Comparison of ENCODE assay signal across 15 cellular contexts in the genomic region with DNA sequence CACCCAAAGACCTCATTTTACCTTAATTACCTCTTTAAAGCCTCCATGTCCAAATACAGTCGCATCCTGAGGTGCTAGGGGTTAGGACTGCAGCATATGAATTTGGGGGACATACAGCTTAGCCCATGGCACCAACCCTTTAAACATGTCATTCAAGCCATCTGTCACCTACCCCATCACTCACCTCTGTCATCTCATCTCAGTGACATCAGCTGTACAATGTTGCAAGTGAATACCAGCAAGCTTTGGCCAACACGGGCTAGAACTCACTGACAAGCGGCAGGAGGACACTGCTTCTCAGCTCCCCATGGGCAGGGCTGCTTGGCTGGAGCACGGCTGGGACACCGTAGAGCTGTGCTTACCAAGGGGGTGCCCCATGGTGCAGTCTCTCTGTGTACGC.
DNase-seq lines count a peak whose midpoint lies in the region; ATAC-seq, FAIRE-seq and TF ChIP-seq lines count a peak whose summit lies in the region.
"Had no signal": no experiment of that assay in that cellular context is flagged by ENCODE, and none has a peak within 500 bp of the region (broad histone marks: within the 10 kb centered on the region; RNA-seq: fewer than 3 reads in every experiment).

No MANE protein-coding gene starts in this region.

- peak overlapping the region; percentile 30 for H2AK9ac ChIP-seq in IMR-90 (replicated peaks; ENCODE audit: low read depth, low read length, poor library complexity)

- no peak for TF ChIP-seq RAD21 in HepG2 (CRISPR knock-in tag; IDR thresholded peaks at IDR 0.05)
- no peak for TF ChIP-seq RAD21 in IMR-90 (IDR thresholded peaks at IDR 0.05; ENCODE audit: low read length)

- H3K4ac ChIP-seq in IMR-90 (ENCODE audit: low read depth, low read length), result 0 out of 2 replicates have a peak overlapping the region, but pooled peaks have one; percentile 62

- intact Hi-C loops in HepG2 (cut with micrococcal nuclease; ENCODE audit: unreplicated experiment), result no loop called here
- intact Hi-C loops in right lobe of liver (cut with DNase I), result no loop called here
- intact Hi-C loops in IMR-90 (cut with micrococcal nuclease), result no loop called here
- intact Hi-C loops in OCI-LY7 (cut with micrococcal nuclease; ENCODE audit: unreplicated experiment), result no loop called here

- H2AK5ac ChIP-seq in IMR-90 (ENCODE audit: low read depth, low read length), result peak overlapping the region; percentile 43; the same call in 1 of the 2 replicates

- TF ChIP-seq POLR2A in HepG2 (IDR thresholded peaks at IDR 0.05; ENCODE audit: insufficient read depth in 1 of 2, low read depth in 2 of 2, low read length in 2 of 2) (no peak), right lobe of liver (IDR thresholded peaks at IDR 0.05) (no peak), IMR-90 (IDR thresholded peaks at IDR 0.05; ENCODE audit: low read depth, low read length) (no peak)

- CTCF ChIA-PET in HepG2 (lab: Yijun Ruan, JAX; ENCODE audit: low intra/inter-chr PET ratio, low total read pairs), result no interaction called here
- CTCF ChIA-PET in IMR-90 (lab: Yijun Ruan, JAX), result interaction anchor here (0.8 kb wide), 1 partner anchor 21 kb away, joined by 3 read pairs; no protein-coding TSS in a partner anchor
- CTCF ChIA-PET in OCI-LY7 (lab: Charles Lee; ENCODE audit: unreplicated experiment), result no interaction called here

- H3K9ac ChIP-seq in HepG2 (ENCODE audit: insufficient read depth, low read depth, low read length), result no peak overlapping the region
- H3K9ac ChIP-seq in IMR-90 (ENCODE audit: low read depth, low read length), result no peak overlapping the region

- H3K4me1 ChIP-seq in HepG2 (ENCODE audit: insufficient read depth, low read length), result peaks cover 9% of the 10 kb centered on the region
- H3K4me1 ChIP-seq in right lobe of liver, result no peaks in the 10 kb centered on the region
- H3K4me1 ChIP-seq in IMR-90 (ENCODE audit: control insufficient read depth, insufficient read depth, low read length), result peaks cover 14% of the 10 kb centered on the region
- no peaks in the 10 kb centered on the region for H3K4me1 ChIP-seq in OCI-LY7 (ENCODE audit: insufficient read depth, low read length, poor library complexity, severe bottlenecking)

- TF ChIP-seq EP300 in HepG2 (IDR thresholded peaks at IDR 0.05; ENCODE audit: low read depth in 2 of 2, low read length in 2 of 2) (no peak), HepG2 (CRISPR knock-in tag; IDR thresholded peaks at IDR 0.05; ENCODE audit: borderline replicate concordance) (no peak)

- no peaks in the 10 kb centered on the region for H3K9me2 ChIP-seq in OCI-LY7 (ENCODE audit: insufficient read depth, low read length)

- no TSS peak for BruUV-seq in HepG2 (replicated peaks; lab: Mats Ljungman, UMichigan)
- no TSS peak for BruUV-seq in IMR-90 (replicated peaks; lab: Mats Ljungman, UMichigan)
- no TSS peak for BruUV-seq in OCI-LY7 (replicated peaks; lab: Mats Ljungman, UMichigan)

- H3K4me2 ChIP-seq in HepG2 (ENCODE audit: low read depth, low read length), result no peak overlapping the region
- no peak overlapping the region for H3K4me2 ChIP-seq in IMR-90 (ENCODE audit: low read depth, low read length)
- no peak overlapping the region for H3K4me2 ChIP-seq in OCI-LY7 (ENCODE audit: low read length)

- no peak overlapping the region for H4K91ac ChIP-seq in IMR-90 (ENCODE audit: insufficient read depth, low read depth, low read length)

- H2AFZ ChIP-seq in HepG2 (ENCODE audit: low read length) (no peak overlapping the region), IMR-90 (replicated peaks; ENCODE audit: low read length, poor library complexity) (no peak overlapping the region), OCI-LY7 (ENCODE audit: low read length) (no peak overlapping the region)

- in situ Hi-C loops in HepG2 (cut with HindIII; ENCODE audit: extremely low pct_ligation_motif_present, low pct_unique_long_range_greater_than_20kb) (no loop called here), IMR-90 (cut with MboI; ENCODE audit: low sequenced_read_pairs) (no loop called here)

- H3K27me3 ChIP-seq in HepG2 (ENCODE audit: control insufficient read depth in 1 of 2, insufficient read depth in 2 of 2, low read length in 2 of 2), result peaks cover 0 to 14% of the 10 kb centered on the region in 2 experiments; a peak in 2 of 5 replicates
- H3K27me3 ChIP-seq in right lobe of liver, result no peaks in the 10 kb centered on the region
- H3K27me3 ChIP-seq in IMR-90 (ENCODE audit: control insufficient read depth, insufficient read depth, low read length), result no peaks in the 10 kb centered on the region

- H2BK5ac ChIP-seq in IMR-90 (ENCODE audit: low read depth, low read length, poor library complexity, severe bottlenecking), result no peak overlapping the region

- H3K14ac ChIP-seq in IMR-90 (replicated peaks; ENCODE audit: low read depth, low read length), result no peak overlapping the region

- H2BK120ac ChIP-seq in IMR-90 (ENCODE audit: low read depth, low read length), result no peak overlapping the region

- 0 out of 3 replicates have a peak overlapping the region, but pooled peaks have one; percentile 28 for H2BK15ac ChIP-seq in IMR-90 (ENCODE audit: low read depth, low read length)

- H3K9me3 ChIP-seq in HepG2 (ENCODE audit: low read length) (no peaks in the 10 kb centered on the region), right lobe of liver (no peaks in the 10 kb centered on the region), IMR-90 (ENCODE audit: control insufficient read depth, insufficient read depth, low read length) (no peaks in the 10 kb centered on the region), OCI-LY7 (ENCODE audit: low read length) (no peaks in the 10 kb centered on the region)

- no peak overlapping the region for H3K18ac ChIP-seq in IMR-90 (ENCODE audit: low read depth, low read length)

- H4K8ac ChIP-seq in IMR-90 (ENCODE audit: low read depth in 2 of 2, low read length in 2 of 2), result no peak overlapping the region

- H3K79me2 ChIP-seq in HepG2 (ENCODE audit: insufficient read depth, low read length) (no peaks in the 10 kb centered on the region), OCI-LY7 (ENCODE audit: insufficient read depth, low read depth, low read length) (no peaks in the 10 kb centered on the region)

- ATAC-seq in HepG2 (no peak), right lobe of liver (no peak), IMR-90 (ENCODE audit: low read depth) (no peak), GM21717 (IDR thresholded peaks at IDR 0.05; ENCODE audit: unreplicated experiment) (no peak)

- TF ChIP-seq CTCF in HepG2 (CRISPR knock-in tag; IDR thresholded peaks at IDR 0.05), result no peak
- no peak for TF ChIP-seq CTCF in right lobe of liver (IDR thresholded peaks at IDR 0.05)
- TF ChIP-seq CTCF in IMR-90 (conservative IDR thresholded peaks at IDR 0.05; ENCODE audit: low read depth, low read length), result no peak
- TF ChIP-seq CTCF in OCI-LY7 (conservative IDR thresholded peaks at IDR 0.05; ENCODE audit: low read length), result no peak

- H4K20me1 ChIP-seq in HepG2 (ENCODE audit: insufficient read depth, low read length) (no peaks in the 10 kb centered on the region; the same call in 1 of the 2 replicates), IMR-90 (ENCODE audit: insufficient read depth, low read length) (no peaks in the 10 kb centered on the region), OCI-LY7 (ENCODE audit: insufficient read depth, low read length) (no peaks in the 10 kb centered on the region)

- dilution Hi-C loops in IMR-90 (cut with HindIII; ENCODE audit: low sequenced_read_pairs, unreplicated experiment), result no loop called here

- H3K4me3 ChIP-seq in HepG2 (replicated peaks in 1 of 3; ENCODE audit: insufficient read depth in 1 of 3, low read depth in 2 of 3, low read length in 3 of 3) (no peak overlapping the region), right lobe of liver (no peak overlapping the region), IMR-90 (ENCODE audit: insufficient read depth, low read depth, low read length) (no peak overlapping the region), OCI-LY7 (ENCODE audit: low read depth, low read length, poor library complexity, severe bottlenecking) (no peak overlapping the region)

- H3K79me1 ChIP-seq in IMR-90 (ENCODE audit: low read depth in 1 of 2, low read length in 2 of 2), result peaks cover 0 to 15% of the 10 kb centered on the region in 2 experiments; a peak in 2 of 4 replicates

- H2BK20ac ChIP-seq in IMR-90 (ENCODE audit: low read depth, low read length), result 0 out of 2 replicates have a peak overlapping the region, but pooled peaks have one; percentile 9

- POLR2A ChIA-PET in HepG2 (lab: Yijun Ruan, JAX), result no interaction called here
- POLR2A ChIA-PET in IMR-90 (lab: Charles Lee; ENCODE audit: unreplicated experiment), result no interaction called here
- POLR2A ChIA-PET in OCI-LY7 (lab: Charles Lee), result no interaction called here

- peaks cover 17% of the 10 kb centered on the region; the same call in 1 of the 2 replicates for H3K9me1 ChIP-seq in IMR-90 (ENCODE audit: insufficient read depth, low read length)

- FAIRE-seq in HepG2 (lab: Jason Lieb, UNC), result no peak
- FAIRE-seq: GM12892, GM19239, H54 had no signal

- no peak overlapping the region for H3K23ac ChIP-seq in IMR-90 (ENCODE audit: low read depth, low read length)

- no peak overlapping the region for H4K5ac ChIP-seq in IMR-90 (ENCODE audit: low read depth, low read length)

- H3K56ac ChIP-seq in IMR-90 (ENCODE audit: extremely low read depth, insufficient read depth, low read length), result no peak overlapping the region

- H3K27ac ChIP-seq in HepG2 (ENCODE audit: extremely low read length, insufficient read depth, low read length), result no peak overlapping the region
- no peak overlapping the region for H3K27ac ChIP-seq in right lobe of liver
- H3K27ac ChIP-seq in IMR-90 (ENCODE audit: insufficient read depth, low read length), result no peak overlapping the region
- no peak overlapping the region for H3K27ac ChIP-seq in OCI-LY7 (ENCODE audit: low read depth, low read length, poor library complexity, severe bottlenecking)

- WGBS in HepG2 (ENCODE audit: low lambda C conversion rate), result 40% methylated on average over 5 of the region's 6 CpGs
- WGBS in right lobe of liver (ENCODE audit: insufficient coverage, low coverage, low lambda C conversion rate, missing lambda C conversion rate), result 70% methylated on average over 3 of the region's 6 CpGs
- 90% methylated on average over 3 of the region's 6 CpGs; no CpG with 5 or more reads in 1 of the 2 experiments for WGBS in IMR-90 (ENCODE audit: extremely low coverage in 2 of 2, insufficient read length in 1 of 2), 2 experiments

- no peaks in the 10 kb centered on the region for H3K36me3 ChIP-seq in HepG2 (replicated peaks in 1 of 2; ENCODE audit: control insufficient read depth in 1 of 2, insufficient read depth in 2 of 2, low read length in 2 of 2)
- no peaks in the 10 kb centered on the region for H3K36me3 ChIP-seq in right lobe of liver
- no peaks in the 10 kb centered on the region for H3K36me3 ChIP-seq in IMR-90 (ENCODE audit: control insufficient read depth, insufficient read depth, low read length)
- H3K36me3 ChIP-seq in OCI-LY7 (ENCODE audit: insufficient read depth, low read length), result no peaks in the 10 kb centered on the region

- DNase-seq in HepG2 (ENCODE audit: low spot score) (no peak), right lobe of liver (no peak), IMR-90 (no peak), islet precursor cell (peak; percentile 27), T-helper 2 cell (no peak), OCI-LY7 (ENCODE audit: low spot score) (no peak), NCI-H226 (no peak)
- DNase-seq: C1 segment of cervical spinal cord; CD4-positive, alpha-beta T cell; DND-41; GDM1 had no signal

TF ChIP-seq in HepG2, 621 proteins besides CTCF, POLR2A, EP300 and RAD21 (continues in another document):
- TF ChIP-seq ZNF317 (CRISPR knock-in tag; IDR thresholded peaks at IDR 0.05), result peak; percentile 79
